Comparison of ENCODE assay signal across 1 cellular context in the genomic region with DNA sequence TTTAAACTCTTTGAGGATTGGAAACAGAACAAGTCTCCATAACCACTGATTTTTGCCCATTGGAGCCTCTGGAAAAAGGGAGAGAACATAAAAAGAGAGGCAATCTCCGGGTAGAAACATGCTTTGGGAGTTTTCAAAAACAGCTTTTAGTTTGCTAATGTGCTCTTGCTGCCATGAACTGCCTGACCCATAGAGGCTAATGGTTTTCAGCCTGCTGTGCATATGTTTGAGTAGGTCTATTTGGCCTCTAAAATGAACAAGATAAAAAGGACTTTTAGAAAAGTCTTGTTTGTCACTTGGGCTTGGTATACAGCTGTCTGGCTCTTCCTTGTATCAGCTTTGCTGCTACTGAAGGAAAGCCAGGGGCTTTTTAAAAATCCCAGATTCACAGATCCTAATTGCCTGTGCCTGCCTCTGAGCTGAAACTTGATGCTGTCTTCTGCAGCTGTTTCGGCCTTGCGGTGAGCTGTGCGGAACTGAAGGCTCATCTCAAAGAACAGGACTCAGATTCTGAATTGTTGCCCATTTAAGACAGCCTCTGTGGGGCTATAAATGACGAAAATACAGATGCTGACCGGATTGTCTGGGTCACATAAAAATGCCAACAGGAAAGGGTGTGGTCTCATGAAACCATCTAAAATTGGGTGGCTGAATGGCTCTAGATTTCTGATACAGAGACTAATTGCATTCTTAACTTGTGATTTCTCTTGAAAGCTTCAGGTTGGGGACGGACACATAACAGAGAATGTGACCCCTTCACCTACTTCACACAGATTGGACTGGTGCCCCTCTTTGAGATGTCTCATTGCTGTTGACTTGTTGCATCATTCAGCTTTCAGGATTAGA.
TF ChIP-seq lines count a peak whose summit lies in the region.

No MANE protein-coding gene starts in this region.

TF ChIP-seq in HEK293, 187 proteins besides CTCF, POLR2A, EP300 and RAD21 (continued from another document):
- TF ChIP-seq, protein P1, sequence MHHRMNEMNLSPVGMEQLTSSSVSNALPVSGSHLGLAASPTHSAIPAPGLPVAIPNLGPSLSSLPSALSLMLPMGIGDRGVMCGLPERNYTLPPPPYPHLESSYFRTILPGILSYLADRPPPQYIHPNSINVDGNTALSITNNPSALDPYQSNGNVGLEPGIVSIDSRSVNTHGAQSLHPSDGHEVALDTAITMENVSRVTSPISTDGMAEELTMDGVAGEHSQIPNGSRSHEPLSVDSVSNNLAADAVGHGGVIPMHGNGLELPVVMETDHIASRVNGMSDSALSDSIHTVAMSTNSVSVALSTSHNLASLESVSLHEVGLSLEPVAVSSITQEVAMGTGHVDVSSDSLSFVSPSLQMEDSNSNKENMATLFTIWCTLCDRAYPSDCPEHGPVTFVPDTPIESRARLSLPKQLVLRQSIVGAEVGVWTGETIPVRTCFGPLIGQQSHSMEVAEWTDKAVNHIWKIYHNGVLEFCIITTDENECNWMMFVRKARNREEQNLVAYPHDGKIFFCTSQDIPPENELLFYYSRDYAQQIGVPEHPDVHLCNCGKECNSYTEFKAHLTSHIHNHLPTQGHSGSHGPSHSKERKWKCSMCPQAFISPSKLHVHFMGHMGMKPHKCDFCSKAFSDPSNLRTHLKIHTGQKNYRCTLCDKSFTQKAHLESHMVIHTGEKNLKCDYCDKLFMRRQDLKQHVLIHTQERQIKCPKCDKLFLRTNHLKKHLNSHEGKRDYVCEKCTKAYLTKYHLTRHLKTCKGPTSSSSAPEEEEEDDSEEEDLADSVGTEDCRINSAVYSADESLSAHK (tag by site-specific recombination; IDR thresholded peaks at IDR 0.05): peak; percentile 40; the same call in 1 of the 2 replicates
- TF ChIP-seq ZFP69B (tag by site-specific recombination; IDR thresholded peaks at IDR 0.05) (peak; percentile 96), SCRT1 (tag by site-specific recombination; IDR thresholded peaks at IDR 0.05; ENCODE audit: borderline replicate concordance) (0 out of 2 replicates have a peak, but pooled peaks have one; percentile 23), ZBTB7A (tag by site-specific recombination; IDR thresholded peaks at IDR 0.05; ENCODE audit: low read depth) (no peak)
